ENCODE assay signal across 13 cellular contexts in the genomic region with DNA sequence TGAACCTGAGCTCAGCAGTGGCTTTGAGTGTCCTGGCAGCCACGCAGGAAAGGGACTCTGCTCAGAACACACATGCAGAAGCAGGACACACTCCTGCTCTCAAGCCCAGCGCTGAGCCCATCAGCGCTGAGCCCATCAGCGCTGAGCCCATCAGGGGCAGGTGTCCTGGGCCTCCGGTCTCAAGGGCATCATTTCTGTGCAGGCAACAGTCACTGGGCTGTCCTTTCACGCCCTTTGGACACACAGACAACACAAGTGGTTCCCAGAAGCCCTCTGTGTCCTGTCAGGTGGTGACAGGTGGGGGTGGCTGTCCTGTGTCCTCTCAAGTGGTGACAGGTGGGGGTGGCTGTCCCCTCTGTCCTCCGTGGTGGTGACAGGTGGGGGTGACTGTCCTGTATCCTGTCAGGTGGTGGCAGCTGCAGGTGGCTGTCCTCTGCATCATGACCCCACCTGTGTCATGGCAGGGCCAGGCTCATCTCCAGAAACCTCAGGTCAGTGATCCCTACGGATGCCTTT. TPM values are rescaled to one million over a fixed set of nuclear protein-coding genes. Genes with fewer than 3 reads are reported as not detected.
DNase-seq lines count a peak whose midpoint lies in the region; ATAC-seq and TF ChIP-seq lines count a peak whose summit lies in the region.
"Had no signal": no experiment of that assay in that cellular context is flagged by ENCODE, and none has a peak within 500 bp of the region (broad histone marks: within the 10 kb centered on the region; RNA-seq: fewer than 3 reads in every experiment).

No MANE protein-coding gene starts in this region.

- H3K9me3 ChIP-seq in testis = no peaks in the 10 kb centered on the region

- DNase-seq in NCI-H146 (lab: John Stamatoyannopoulos, UW) (peak; percentile 16), NCI-H146 treated with DMSO at 0.1 percent for 48 hours (lab: John Stamatoyannopoulos, UW; ENCODE audit: unreplicated experiment) (no peak), Right ventricle myocardium superior (peak; percentile 60), left cardiac atrium (no peak), left ventricle myocardium superior (peak; percentile 61), testis (no peak), OCI-M2 (lab: John Stamatoyannopoulos, UW; ENCODE audit: unreplicated experiment) (no peak)
- DNase-seq: CD8-positive, alpha-beta memory T cell; DMS79 had no signal

- no peak for TF ChIP-seq CTCF in testis (IDR thresholded peaks at IDR 0.05)

- intact Hi-C loops in Right ventricle myocardium superior (cut with DNase I) (loop anchor here (10.0 kb wide), 1 partner anchor 261 kb away; no protein-coding TSS in a partner anchor), left cardiac atrium (cut with DNase I) (loop anchor here in 1 of 2 donors (10.0 kb wide), 1 partner anchor 261 kb away; no protein-coding TSS in a partner anchor), left ventricle myocardium superior (cut with micrococcal nuclease) (no loop called here), testis (cut with DNase I; ENCODE audit: low total_unique reads) (no loop called here)

- no peak overlapping the region for H3K4me3 ChIP-seq in testis
- H3K4me3 ChIP-seq: GM12878, GM23338 had no signal

- H3K27me3 ChIP-seq in testis = no peaks in the 10 kb centered on the region

- WGBS in testis, 2 donors = 87 to 90% methylated on average over 3 to 8 of the region's 8 CpGs

- no peaks in the 10 kb centered on the region for H3K36me3 ChIP-seq in testis (ENCODE audit: low read depth, missing control alignments)

- H3K4me1 ChIP-seq in testis = peaks cover 4% of the 10 kb centered on the region

- H3K27ac ChIP-seq in testis = no peak overlapping the region
- H3K27ac ChIP-seq: 22Rv1, HL-60 had no signal

- no peak for TF ChIP-seq POLR2A in testis (IDR thresholded peaks at IDR 0.05)

- ATAC-seq in Right ventricle myocardium superior (ENCODE audit: poor library complexity) (peak; percentile 47), left cardiac atrium (no peak), left ventricle myocardium superior (peak; percentile 40)
- ATAC-seq: GM12878, GM23338 had no signal

RNA-seq across cellular contexts. Expression of a gene that starts 39.0 kb away (rescaled TPM):
- total RNA-seq in Right ventricle myocardium superior = 30.4 TPM
- 10 to 100 TPM; 46.6 to 51.7 TPM for total RNA-seq in left cardiac atrium
- 31.5 TPM for total RNA-seq in left ventricle myocardium superior
- 100 to 1,000 TPM; 150 to 170 TPM for total RNA-seq in testis
- polyA plus RNA-seq in testis (ENCODE audit: insufficient read depth, low read depth, low replicate concordance) = 148 TPM

Comparison
In these comparisons a context has a peak if more than half of its experiments do, and no peak if none do; other contexts are left out.
1. DNase-seq: peak in NCI-H146 (single experiment), Right ventricle myocardium superior (single experiment) and left ventricle myocardium superior (single experiment); none in NCI-H146 treated with DMSO at 0.1 percent for 48 hours (single experiment), left cardiac atrium (single experiment), testis (single experiment) and OCI-M2 (single experiment).
2. ATAC-seq: peak in Right ventricle myocardium superior (single experiment) and left ventricle myocardium superior (single experiment); none in left cardiac atrium (0 of 2).